Comparison of ENCODE assay signal across 22 cellular contexts in the genomic region with DNA sequence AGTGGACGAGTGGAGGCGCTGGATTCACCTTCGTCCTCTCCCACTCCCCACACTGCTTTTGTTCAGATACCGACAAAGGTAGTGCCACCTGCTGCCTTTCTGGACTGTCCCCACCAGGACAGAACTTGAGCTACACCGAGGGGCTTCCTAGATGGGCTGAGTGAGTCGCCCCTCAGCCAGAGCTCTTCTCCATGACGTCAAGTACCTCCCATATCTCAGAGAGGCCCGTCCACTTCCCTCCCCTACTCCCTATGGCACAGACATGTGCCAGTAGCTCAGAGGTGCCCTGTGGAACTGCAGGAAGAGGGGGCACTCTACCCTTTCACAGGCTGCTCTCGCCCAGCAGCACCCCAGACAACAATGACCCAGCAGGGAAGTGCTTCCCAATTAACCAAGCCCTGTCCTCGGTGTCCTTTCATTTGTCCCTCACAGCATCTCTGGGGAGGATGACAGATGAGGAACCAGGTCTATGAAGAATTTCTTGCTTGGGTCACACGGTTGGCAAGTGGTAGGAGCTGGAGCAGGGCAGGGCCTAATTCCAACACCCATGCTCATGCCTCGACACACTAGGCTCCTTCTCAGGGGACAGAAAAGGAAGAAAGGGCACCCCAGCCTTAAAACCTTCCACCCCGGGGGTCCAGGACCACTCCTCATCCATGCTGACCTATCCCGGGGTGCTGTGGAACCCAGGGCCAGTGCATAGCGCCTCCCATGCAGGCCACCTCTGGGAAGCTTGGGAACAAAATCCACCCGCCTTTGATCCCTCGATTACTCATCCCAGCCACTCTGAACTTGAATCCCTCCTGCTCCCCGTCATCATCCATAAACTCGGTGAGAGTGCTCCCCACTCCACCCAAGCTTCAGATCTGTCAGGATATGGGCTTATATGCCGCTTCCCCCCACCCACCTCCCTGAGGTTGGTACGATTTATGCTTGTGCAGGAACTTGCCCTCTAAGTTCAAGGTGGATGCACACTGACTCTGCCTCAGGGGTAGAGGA. TPM values are rescaled to one million over a fixed set of nuclear protein-coding genes. Genes with fewer than 3 reads are reported as not detected.
DNase-seq lines count a peak whose midpoint lies in the region; ATAC-seq, FAIRE-seq and TF ChIP-seq lines count a peak whose summit lies in the region.
"Had no signal": no experiment of that assay in that cellular context is flagged by ENCODE, and none has a peak within 500 bp of the region (broad histone marks: within the 10 kb centered on the region; RNA-seq: fewer than 3 reads in every experiment).

No MANE protein-coding gene starts in this region.

- H3K4me3 Mint-ChIP-seq in progenitor cell of endocrine pancreas (ENCODE audit: low read depth) = no peak overlapping the region
- H3K4me3 Mint-ChIP-seq: activated CD4-positive, alpha-beta T cell treated with anti-CD3 and anti-CD28 coated beads for 36 hours; activated naive CD4-positive, alpha-beta T cell treated with anti-CD3 and anti-CD28 coated beads, Interleukin-2, amount 50 U/mL, for 24 hours; activated T-helper 17 cell treated with anti-CD3 and anti-CD28 coated beads, Interleukin-2, amount 50 U/mL, for 72 hours; dendritic cell treated with granulocyte-macrophage colony-stimulating factor and Interleukin-4, amounts not matched to agents 40 ng/mL and 50 ng/mL, for 4 days had no signal

- peaks cover 7% of the 10 kb centered on the region for H3K4me1 Mint-ChIP-seq in progenitor cell of endocrine pancreas (ENCODE audit: low read depth)
- H3K4me1 Mint-ChIP-seq: activated T-helper 17 cell treated with anti-CD3 and anti-CD28 coated beads, Interleukin-2, amount 50 U/mL, for 72 hours had no signal

- H3K4me1 ChIP-seq in HAP-1 = peaks cover 7% of the 10 kb centered on the region

- H3K9me3 ChIP-seq in HAP-1 = no peaks in the 10 kb centered on the region
- H3K9me3 ChIP-seq: right atrium auricular region, thyroid gland had no signal

- ATAC-seq in GM18498 (IDR thresholded peaks at IDR 0.05; ENCODE audit: unreplicated experiment) (no peak), GM21737 (IDR thresholded peaks at IDR 0.05; ENCODE audit: unreplicated experiment) (no peak)
- ATAC-seq: activated CD4-positive, alpha-beta T cell treated with anti-CD3 and anti-CD28 coated beads for 36 hours; activated T-helper 17 cell treated with anti-CD3 and anti-CD28 coated beads, Interleukin-2, amount 50 U/mL, for 72 hours; stimulated activated naive CD8-positive, alpha-beta T cell treated with anti-CD3 and anti-CD28 coated beads, Interleukin-15, Interleukin-2, amounts not matched to agents 100 U/mL and 50 U/mL, for 24 hours had no signal

- no peaks in the 10 kb centered on the region for H3K27me3 Mint-ChIP-seq in progenitor cell of endocrine pancreas

- TF ChIP-seq CTCF in progenitor cell of endocrine pancreas (IDR thresholded peaks at IDR 0.05; ENCODE audit: unreplicated experiment) = no peak

- in situ Hi-C loops in HAP-1 (cut with MboI; ENCODE audit: low sequenced_read_pairs) = no loop called here

- no peaks in the 10 kb centered on the region for H3K9me3 Mint-ChIP-seq in progenitor cell of endocrine pancreas (ENCODE audit: low read depth)
- H3K9me3 Mint-ChIP-seq: activated naive CD4-positive, alpha-beta T cell treated with anti-CD3 and anti-CD28 coated beads, Interleukin-2, amount 50 U/mL, for 24 hours; activated T-helper 17 cell treated with anti-CD3 and anti-CD28 coated beads, Interleukin-2, amount 50 U/mL, for 72 hours; dendritic cell treated with granulocyte-macrophage colony-stimulating factor and Interleukin-4, amounts not matched to agents 40 ng/mL and 50 ng/mL, for 4 days had no signal

- no peaks in the 10 kb centered on the region for H3K27me3 ChIP-seq in HAP-1 (ENCODE audit: low read depth)
- H3K27me3 ChIP-seq: right atrium auricular region, thyroid gland had no signal

- H3K27ac Mint-ChIP-seq in progenitor cell of endocrine pancreas = peak overlapping the region; percentile 41
- H3K27ac Mint-ChIP-seq: activated CD4-positive, alpha-beta T cell treated with anti-CD3 and anti-CD28 coated beads for 36 hours; activated naive CD4-positive, alpha-beta T cell treated with anti-CD3 and anti-CD28 coated beads, Interleukin-2, amount 50 U/mL, for 24 hours; activated T-helper 17 cell treated with anti-CD3 and anti-CD28 coated beads, Interleukin-2, amount 50 U/mL, for 72 hours; dendritic cell treated with granulocyte-macrophage colony-stimulating factor and Interleukin-4, amounts not matched to agents 40 ng/mL and 50 ng/mL, for 4 days had no signal

- H3K4me3 ChIP-seq in HAP-1 = no peak overlapping the region
- H3K4me3 ChIP-seq: lung, right atrium auricular region, thyroid gland had no signal

- no peaks in the 10 kb centered on the region for H3K36me3 ChIP-seq in HAP-1 (replicated peaks)
- H3K36me3 ChIP-seq: right atrium auricular region, thyroid gland had no signal

- H3K36me3 Mint-ChIP-seq in progenitor cell of endocrine pancreas (ENCODE audit: insufficient read depth) = peaks cover 6% of the 10 kb centered on the region
- H3K36me3 Mint-ChIP-seq: activated naive CD4-positive, alpha-beta T cell treated with anti-CD3 and anti-CD28 coated beads, Interleukin-2, amount 50 U/mL, for 24 hours had no signal

- peak; percentile 28 for DNase-seq in Daoy (ENCODE audit: low read depth)
- DNase-seq in HTR-8/SVneo (ENCODE audit: insufficient read length, low spot score) = no peak
- peak; percentile 7 for DNase-seq in hepatic stellate cell (ENCODE audit: low spot score)
- no peak for DNase-seq in progenitor cell of endocrine pancreas (ENCODE audit: low spot score, unreplicated experiment)
- DNase-seq in HAP-1 (ENCODE audit: low spot score in 2 of 2) = no peak
- DNase-seq: activated CD4-positive, alpha-beta T cell treated with anti-CD3 and anti-CD28 coated beads for 36 hours; anterior cingulate cortex; kidney; NCI-H1694; NCI-H524; stimulated activated CD4-positive, alpha-beta T cell treated with anti-CD3 and anti-CD28 coated beads, Interleukin-4, amount 100 ng/mL, for 4 hours; stimulated activated naive CD8-positive, alpha-beta T cell treated with anti-CD3 and anti-CD28 coated beads, Interleukin-15, Interleukin-2, amounts not matched to agents 100 U/mL and 50 U/mL, for 24 hours; thyroid gland had no signal

- FAIRE-seq in HTR-8/SVneo (lab: Jason Lieb, UNC) = peak; percentile 92
- FAIRE-seq: GM19239, kidney had no signal

RNA-seq across cellular contexts. Expression of a gene that starts 51.7 kb away (rescaled TPM):
- total RNA-seq in Daoy (2014; rRNA removed; shearing (Covaris generic)) = 2.4 and 3.4 TPM in 2 replicates
- total RNA-seq in progenitor cell of endocrine pancreas = 7.2 and 8.1 TPM in 2 replicates
- total RNA-seq: T-helper 2 cell treated with Interferon-gamma antibody and Interleukin-4, amounts not matched to agents 100 ng/mL and 5 ng/mL, for 36 hours had no signal

Comparison
In these comparisons a context has a peak if more than half of its experiments do, and no peak if none do; other contexts are left out.
1. DNase-seq: peak in Daoy (single experiment) and hepatic stellate cell (single experiment); none in HTR-8/SVneo (single experiment), progenitor cell of endocrine pancreas (single experiment) and HAP-1 (0 of 2).